ENCODE assay signal across 19 cellular contexts in the genomic region with DNA sequence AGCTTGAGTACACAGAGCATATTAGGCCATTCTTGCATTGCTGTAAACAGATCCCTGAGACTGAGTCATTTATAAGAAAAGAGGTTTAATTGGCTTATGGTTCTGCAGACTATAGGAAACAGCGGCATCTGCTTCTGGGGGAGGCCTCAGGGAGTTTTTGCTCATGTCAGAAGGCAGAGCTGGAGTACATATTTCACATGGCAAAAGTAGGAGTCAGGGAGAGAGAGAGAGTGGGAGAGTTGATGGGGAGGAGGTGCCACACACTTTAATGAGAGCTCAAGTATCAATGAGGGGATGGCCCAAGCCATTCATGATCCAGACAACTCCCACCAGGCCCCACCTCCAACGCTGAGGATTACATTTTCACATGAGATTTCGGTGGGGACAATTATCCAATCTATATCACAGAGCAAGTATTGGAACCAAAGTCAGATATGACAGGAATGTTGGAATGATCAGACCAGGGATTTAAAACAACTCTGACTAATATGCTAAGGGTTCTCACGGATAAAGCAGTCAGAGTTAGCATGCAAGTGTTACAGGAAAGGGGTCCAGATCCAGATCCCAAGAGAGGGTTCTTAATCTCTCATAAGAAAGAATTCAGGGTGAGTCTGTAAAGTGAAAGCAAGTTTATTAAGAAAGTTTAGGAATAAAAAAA.
DNase-seq lines count a peak whose midpoint lies in the region; ATAC-seq and TF ChIP-seq lines count a peak whose summit lies in the region.
"Had no signal": no experiment of that assay in that cellular context is flagged by ENCODE, and none has a peak within 500 bp of the region (broad histone marks: within the 10 kb centered on the region; RNA-seq: fewer than 3 reads in every experiment).

No MANE protein-coding gene starts in this region.

- no peaks in the 10 kb centered on the region for H3K27me3 ChIP-seq in ACC112 (ENCODE audit: insufficient read depth, low read length)
- H3K27me3 ChIP-seq: BLaER1, upper lobe of right lung had no signal

- no peak overlapping the region for H2AFZ ChIP-seq in ACC112 (ENCODE audit: low read length, unreplicated experiment)

- no peaks in the 10 kb centered on the region for H3K4me1 ChIP-seq in ACC112 (ENCODE audit: control insufficient read depth, insufficient read depth, low read length, unreplicated experiment)
- H3K4me1 ChIP-seq: BLaER1, Caco-2, upper lobe of right lung had no signal

- H3K79me2 ChIP-seq in ACC112 (ENCODE audit: control insufficient read depth, insufficient read depth, low read length, unreplicated experiment), result no peaks in the 10 kb centered on the region

- TF ChIP-seq CTCF in fibroblast of the aortic adventitia (IDR thresholded peaks at IDR 0.05; ENCODE audit: insufficient read depth, low read length) (no peak), omental fat pad (IDR thresholded peaks at IDR 0.05) (no peak)

- no peaks in the 10 kb centered on the region for H3K36me3 ChIP-seq in ACC112 (ENCODE audit: insufficient read depth, low read length)
- H3K36me3 ChIP-seq: BLaER1, upper lobe of right lung had no signal

- no peak overlapping the region for H3K4me3 ChIP-seq in ACC112 (ENCODE audit: low read depth, low read length)
- H3K4me3 ChIP-seq in fibroblast of the aortic adventitia (ENCODE audit: low read depth, low read length), result no peak overlapping the region
- H3K4me3 ChIP-seq: BLaER1, upper lobe of right lung had no signal

- DNase-seq in NCI-H82 (lab: John Stamatoyannopoulos, UW) (peak; percentile 79), fibroblast of the aortic adventitia (ENCODE audit: low read depth) (peak; percentile 0), omental fat pad (ENCODE audit: low spot score) (no peak), AG08396 (ENCODE audit: low spot score) (no peak), NCI-H446 (lab: John Stamatoyannopoulos, UW) (no peak), cerebellar cortex (ENCODE audit: low spot score) (no peak)
- DNase-seq: activated CD8-positive, alpha-beta memory T cell treated with anti-CD3 and anti-CD28 coated beads for 24 hours; activated naive CD4-positive, alpha-beta T cell treated with anti-CD3 and anti-CD28 coated beads for 36 hours; activated T-cell treated with anti-CD3 and anti-CD28 coated beads, Interleukin-2, amount 50 U/mL, for 4 hours; Caco-2; immature natural killer cell; NCI-H524 treated with DMSO at 0.1 percent for 48 hours; stimulated activated CD4-positive, alpha-beta T cell treated with anti-CD3 and anti-CD28 coated beads, Interleukin-4, amount 100 ng/mL, for 4 hours; upper lobe of right lung had no signal

- ATAC-seq in omental fat pad (ENCODE audit: low FRiP score) (peak; percentile 83), HG03571 (IDR thresholded peaks at IDR 0.05; ENCODE audit: unreplicated experiment) (no peak)
- ATAC-seq: activated CD4-positive, CD25-positive, alpha-beta regulatory T cell treated with anti-CD3 and anti-CD28 coated beads, Interleukin-2, amount 50 U/mL, for 24 hours; activated T-cell treated with anti-CD3 and anti-CD28 coated beads, Interleukin-2, amount 50 U/mL, for 4 hours; HCT116; upper lobe of right lung had no signal

- H3K27ac ChIP-seq in ACC112 (ENCODE audit: low read depth, low read length), result peak overlapping the region; percentile 61
- H3K27ac ChIP-seq: BLaER1, upper lobe of right lung had no signal

Comparison
In these comparisons a context has a peak if more than half of its experiments do, and no peak if none do; other contexts are left out.
1. DNase-seq: peak in NCI-H82 (single experiment) and fibroblast of the aortic adventitia (single experiment); none in omental fat pad (single experiment), AG08396 (single experiment), NCI-H446 (0 of 2) and cerebellar cortex (single experiment).